ENCODE assay signal across 9 cellular contexts in genomic region chr1:110672753-110673108, GRCh38. TPM values are rescaled to one million over a fixed set of nuclear protein-coding genes. Genes with fewer than 3 reads are reported as not detected.
DNase-seq lines count a peak whose midpoint lies in the region; ATAC-seq, FAIRE-seq and TF ChIP-seq lines count a peak whose summit lies in the region.
"Had no signal": no experiment of that assay in that cellular context is flagged by ENCODE, and none has a peak within 500 bp of the region (broad histone marks: within the 10 kb centered on the region; RNA-seq: fewer than 3 reads in every experiment).

No MANE protein-coding gene starts in this region.

- no peaks in the 10 kb centered on the region for H3K27me3 Mint-ChIP-seq in activated T-helper 17 cell treated with anti-CD3 and anti-CD28 coated beads, Interleukin-2, amount 50 U/mL, for 72 hours

- FAIRE-seq in small intestine (lab: Jason Lieb, UNC): no peak

- H3K36me3 ChIP-seq in right atrium auricular region (no peaks in the 10 kb centered on the region), small intestine (ENCODE audit: control insufficient read depth in 2 of 2, insufficient read depth in 2 of 2, low read length in 2 of 2) (no peaks in the 10 kb centered on the region)

- no peak for TF ChIP-seq CTCF in right atrium auricular region (IDR thresholded peaks at IDR 0.05)

- H3K9me3 ChIP-seq in right cardiac atrium (ENCODE audit: control insufficient read depth, low read length): no peaks in the 10 kb centered on the region
- H3K9me3 ChIP-seq in right atrium auricular region: no peaks in the 10 kb centered on the region
- no peaks in the 10 kb centered on the region for H3K9me3 ChIP-seq in small intestine (ENCODE audit: control insufficient read depth, low read depth)

- no peaks in the 10 kb centered on the region for H3K9me3 Mint-ChIP-seq in activated T-helper 17 cell treated with anti-CD3 and anti-CD28 coated beads, Interleukin-2, amount 50 U/mL, for 72 hours

- ATAC-seq in right cardiac atrium: no peak
- peak; percentile 58 for ATAC-seq in HG03354 (IDR thresholded peaks at IDR 0.05; ENCODE audit: poor library complexity, severe bottlenecking, unreplicated experiment)
- peak; percentile 47 for ATAC-seq in activated T-helper 17 cell treated with anti-CD3 and anti-CD28 coated beads, Interleukin-2, amount 50 U/mL, for 72 hours (replicated peaks)
- no peak for ATAC-seq in GM21717 (IDR thresholded peaks at IDR 0.05; ENCODE audit: unreplicated experiment)

- peak overlapping the region; percentile 100 for H3K27ac Mint-ChIP-seq in activated T-helper 17 cell treated with anti-CD3 and anti-CD28 coated beads, Interleukin-2, amount 50 U/mL, for 72 hours

- H3K27ac ChIP-seq in right cardiac atrium (ENCODE audit: low read length): no peak overlapping the region
- H3K27ac ChIP-seq in right atrium auricular region: no peak overlapping the region
- H3K27ac ChIP-seq in small intestine (ENCODE audit: low read depth in 1 of 2, low read length in 1 of 2): peak overlapping the region in 1 of 2 donors; percentile 70

- H3K4me1 Mint-ChIP-seq in activated T-helper 17 cell treated with anti-CD3 and anti-CD28 coated beads, Interleukin-2, amount 50 U/mL, for 72 hours: peaks cover 27% of the 10 kb centered on the region

- WGBS in right cardiac atrium: 56% methylated on average over 4 of the region's 4 CpGs
- WGBS in small intestine, 3 donors: 32 to 41% (median 36%) methylated on average over 4 of the region's 4 CpGs

- peaks cover 40% of the 10 kb centered on the region for H3K36me3 Mint-ChIP-seq in activated T-helper 17 cell treated with anti-CD3 and anti-CD28 coated beads, Interleukin-2, amount 50 U/mL, for 72 hours (ENCODE audit: low read depth)

- H3K4me3 Mint-ChIP-seq in activated T-helper 17 cell treated with anti-CD3 and anti-CD28 coated beads, Interleukin-2, amount 50 U/mL, for 72 hours: no peak overlapping the region

- H3K4me3 ChIP-seq in right cardiac atrium (ENCODE audit: low read length): peak overlapping the region; percentile 22
- H3K4me3 ChIP-seq in right atrium auricular region: peak overlapping the region in 1 of 2 donors; percentile 68
- peak overlapping the region; percentile 0 to 20 for H3K4me3 ChIP-seq in small intestine (ENCODE audit: low read depth in 1 of 2, low read length in 2 of 2)

- intact Hi-C loops in right cardiac atrium (cut with DNase I): no loop called here

- H3K27me3 ChIP-seq in right cardiac atrium (ENCODE audit: control insufficient read depth, insufficient read depth): no peaks in the 10 kb centered on the region
- H3K27me3 ChIP-seq in right atrium auricular region: peaks cover 0 to 3% of the 10 kb centered on the region in 2 donors
- peaks cover 3 to 28% of the 10 kb centered on the region in 2 donors for H3K27me3 ChIP-seq in small intestine (ENCODE audit: control insufficient read depth in 2 of 2, insufficient read depth in 2 of 2, low read length in 2 of 2)

- DNase-seq in right cardiac atrium (no peak), right atrium auricular region (ENCODE audit: low spot score) (no peak), small intestine (peak; percentile 30), SKM-1 treated with dmso at 0.1 percent for 144 hours (lab: John Stamatoyannopoulos, UW; ENCODE audit: unreplicated experiment) (no peak), DMS153 (lab: John Stamatoyannopoulos, UW) (no peak)

- H3K4me1 ChIP-seq in right cardiac atrium (ENCODE audit: control insufficient read depth, insufficient read depth, low read length) (peaks cover 4% of the 10 kb centered on the region), right atrium auricular region (peaks cover 0 to 19% of the 10 kb centered on the region in 2 donors), small intestine (ENCODE audit: control insufficient read depth in 2 of 2, insufficient read depth in 1 of 2, low read depth in 1 of 2, low read length in 1 of 2) (no peaks in the 10 kb centered on the region)

RNA-seq across cellular contexts. Expression of gene KCNA3, which starts 2.0 kb away (rescaled TPM):
- total RNA-seq in right cardiac atrium: 1 to 10 TPM in 2 of 4 donors, under 1 TPM in 2; 0.34 to 2.0 (median 1.1) TPM
- 0.20 TPM for polyA plus RNA-seq in right cardiac atrium
- total RNA-seq in right atrium auricular region: 1 to 10 TPM; 1.5 to 1.9 TPM
- total RNA-seq in activated T-helper 17 cell treated with anti-CD3 and anti-CD28 coated beads, Interleukin-2, amount 50 U/mL, for 72 hours: 10 to 100 TPM; 22.7 to 61.7 TPM
- polyA plus RNA-seq in small intestine: under 1 TPM in 2 of 3 donors, not detected in 1; 0.27 to 0.45 TPM
- total RNA-seq: myocyte had no signal

Comparison
In these comparisons a context has a peak if more than half of its experiments do, and no peak if none do; other contexts are left out.
1. ATAC-seq: peak in HG03354 (single experiment) and activated T-helper 17 cell treated with anti-CD3 and anti-CD28 coated beads, Interleukin-2, amount 50 U/mL, for 72 hours (single experiment); none in right cardiac atrium (0 of 2) and GM21717 (single experiment).
2. RNA of gene KCNA3, which starts 2.0 kb away (total RNA-seq): 22.7 to 61.7 TPM in activated T-helper 17 cell treated with anti-CD3 and anti-CD28 coated beads, Interleukin-2, amount 50 U/mL, for 72 hours; 1.5 to 1.9 TPM in right atrium auricular region and 0.34 to 2.0 TPM in right cardiac atrium; every median in the first group is over 4 times any median in the second.